ENCODE assay signal across 16 cellular contexts in the genomic region with DNA sequence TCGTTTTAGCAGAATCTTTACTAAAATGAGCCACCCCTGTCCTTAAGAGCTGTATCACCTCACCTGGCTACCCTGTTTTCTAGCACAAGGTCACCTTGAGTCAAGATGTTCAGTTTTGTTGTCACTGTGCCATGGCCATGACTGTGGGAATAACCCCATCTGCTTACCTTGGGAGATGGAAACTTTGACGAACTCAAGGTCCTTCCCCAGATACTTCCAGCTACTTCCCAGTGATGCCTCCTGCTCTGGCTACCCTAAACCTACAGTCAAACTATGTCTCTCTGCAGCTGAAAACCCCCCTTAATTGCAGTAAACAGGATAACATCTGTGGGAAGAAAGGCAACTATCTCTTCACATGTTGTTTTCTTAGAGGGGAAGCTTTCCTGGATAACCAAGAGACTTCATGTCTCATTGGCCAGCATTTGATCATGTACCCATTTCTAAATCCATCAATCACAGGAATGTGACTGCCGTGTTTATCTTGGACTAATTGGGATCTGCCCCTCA.
DNase-seq lines count a peak whose midpoint lies in the region; ATAC-seq and TF ChIP-seq lines count a peak whose summit lies in the region.
"Had no signal": no experiment of that assay in that cellular context is flagged by ENCODE, and none has a peak within 500 bp of the region (broad histone marks: within the 10 kb centered on the region; RNA-seq: fewer than 3 reads in every experiment).

No MANE protein-coding gene starts in this region.

- H3K9ac ChIP-seq in mammary epithelial cell (ENCODE audit: insufficient read depth, low read length), result no peak overlapping the region

- peak in 2 of 4 donors; percentile 10 to 20 for ATAC-seq in psoas muscle
- ATAC-seq in GM21367 (IDR thresholded peaks at IDR 0.05; ENCODE audit: unreplicated experiment), result no peak
- ATAC-seq: activated T-cell treated with anti-CD3 and anti-CD28 coated beads, Interleukin-2, amount 50 U/mL, for 4 hours had no signal

- no peak overlapping the region for H3K4me2 ChIP-seq in mammary epithelial cell (ENCODE audit: insufficient read depth, low read depth, low read length)

- TF ChIP-seq CTCF in breast epithelium (IDR thresholded peaks at IDR 0.05) (no peak), mammary epithelial cell (conservative IDR thresholded peaks at IDR 0.05 in 1 of 2, IDR thresholded peaks at IDR 0.05 in 1 of 2; ENCODE audit: extremely low read depth in 1 of 2, insufficient read depth in 1 of 2, low read depth in 1 of 2, low read length in 2 of 2) (no peak), esophagus squamous epithelium (IDR thresholded peaks at IDR 0.05) (no peak), psoas muscle (IDR thresholded peaks at IDR 0.05) (no peak), vagina (IDR thresholded peaks at IDR 0.05) (no peak)

- H3K9me3 ChIP-seq in breast epithelium, result no peaks in the 10 kb centered on the region
- no peaks in the 10 kb centered on the region for H3K9me3 ChIP-seq in mammary epithelial cell (replicated peaks; ENCODE audit: insufficient read depth, low read length)
- H3K9me3 ChIP-seq in esophagus squamous epithelium, result no peaks in the 10 kb centered on the region
- H3K9me3 ChIP-seq in psoas muscle, result no peaks in the 10 kb centered on the region
- no peaks in the 10 kb centered on the region for H3K9me3 ChIP-seq in vagina
- H3K9me3 ChIP-seq: colonic mucosa, SJCRH30 had no signal

- no peaks in the 10 kb centered on the region for H3K4me1 ChIP-seq in breast epithelium
- peaks cover 2% of the 10 kb centered on the region for H3K4me1 ChIP-seq in mammary epithelial cell (ENCODE audit: insufficient read depth, low read length)
- peaks cover 4 to 35% (median 11%) of the 10 kb centered on the region in 3 donors for H3K4me1 ChIP-seq in esophagus squamous epithelium
- peaks cover 41% of the 10 kb centered on the region for H3K4me1 ChIP-seq in psoas muscle
- H3K4me1 ChIP-seq in vagina, result peaks cover 25% of the 10 kb centered on the region
- H3K4me1 ChIP-seq: colonic mucosa, SJCRH30 had no signal

- in situ Hi-C loops in mammary epithelial cell (cut with MboI; ENCODE audit: low sequenced_read_pairs in 2 of 2), result no loop called here

- H2AFZ ChIP-seq in mammary epithelial cell (ENCODE audit: low read depth, low read length), result no peak overlapping the region

- WGBS in mammary epithelial cell (ENCODE audit: low coverage, missing lambda C conversion rate), result 84% methylated on average over 3 of the region's 3 CpGs
- 77 to 90% methylated on average over 3 of the region's 3 CpGs for WGBS in esophagus squamous epithelium, 2 donors
- WGBS in psoas muscle, 3 donors, result 63 to 78% (median 76%) methylated on average over 3 of the region's 3 CpGs

- H4K20me1 ChIP-seq in mammary epithelial cell (ENCODE audit: insufficient read depth, low read length), result no peaks in the 10 kb centered on the region

- H3K27me3 ChIP-seq in breast epithelium, result no peaks in the 10 kb centered on the region
- no peaks in the 10 kb centered on the region for H3K27me3 ChIP-seq in mammary epithelial cell (ENCODE audit: insufficient read depth, low read length)
- peaks cover 0 to 50% (median 0%) of the 10 kb centered on the region in 4 donors for H3K27me3 ChIP-seq in esophagus squamous epithelium
- H3K27me3 ChIP-seq in psoas muscle (ENCODE audit: insufficient read depth in 3 of 3, low read length in 2 of 3), result no peaks in the 10 kb centered on the region
- no peaks in the 10 kb centered on the region for H3K27me3 ChIP-seq in vagina
- H3K27me3 ChIP-seq: colonic mucosa, SJCRH30 had no signal

- TF ChIP-seq POLR2A in breast epithelium (IDR thresholded peaks at IDR 0.05) (no peak), esophagus squamous epithelium (IDR thresholded peaks at IDR 0.05) (no peak), vagina (IDR thresholded peaks at IDR 0.05) (no peak)

- CTCF ChIA-PET in mammary epithelial cell (lab: Charles Lee; ENCODE audit: low non-redundant PET), result no interaction called here

- no peak for DNase-seq in breast epithelium (ENCODE audit: low spot score in 2 of 2)
- DNase-seq in mammary epithelial cell, result no peak
- no peak for DNase-seq in esophagus squamous epithelium (lab: John Stamatoyannopoulos, UW)
- DNase-seq in psoas muscle, result no peak
- no peak for DNase-seq in vagina (ENCODE audit: extremely low spot score in 2 of 2)
- DNase-seq in HUDEP-2 (lab: John Stamatoyannopoulos, UW; ENCODE audit: unreplicated experiment in 76 of 76), result no peak
- DNase-seq in germinal center (ENCODE audit: low spot score), result no peak
- DNase-seq: 8988T; activated T-cell treated with anti-CD3 and anti-CD28 coated beads, Interleukin-2, amount 50 U/mL, for 4 hours; CD4-positive, alpha-beta memory T cell; natural killer cell; retina; stimulated activated CD4-positive, alpha-beta T cell treated with anti-CD3 and anti-CD28 coated beads, Interleukin-4, amount 100 ng/mL, for 1 hour had no signal

- BruUV-seq in mammary epithelial cell (replicated peaks; lab: Mats Ljungman, UMichigan), result no TSS peak

- dilution Hi-C loops in mammary epithelial cell (cut with HindIII; ENCODE audit: low sequenced_read_pairs), result no loop called here

- H3K4me3 ChIP-seq in breast epithelium, result no peak overlapping the region
- no peak overlapping the region for H3K4me3 ChIP-seq in mammary epithelial cell (replicated peaks in 1 of 3; ENCODE audit: insufficient read depth in 1 of 3, low read depth in 2 of 3, low read length in 3 of 3)
- no peak overlapping the region for H3K4me3 ChIP-seq in esophagus squamous epithelium
- peak overlapping the region; percentile 24 for H3K4me3 ChIP-seq in psoas muscle
- H3K4me3 ChIP-seq in vagina, result no peak overlapping the region
- H3K4me3 ChIP-seq: colonic mucosa, SJCRH30 had no signal

- H3K36me3 ChIP-seq in breast epithelium (no peaks in the 10 kb centered on the region), mammary epithelial cell (ENCODE audit: insufficient read depth, low read length) (no peaks in the 10 kb centered on the region), esophagus squamous epithelium (no peaks in the 10 kb centered on the region), psoas muscle (ENCODE audit: insufficient read depth in 1 of 2, low read depth in 1 of 2) (no peaks in the 10 kb centered on the region), vagina (no peaks in the 10 kb centered on the region)
- H3K36me3 ChIP-seq: colonic mucosa, SJCRH30 had no signal

- H3K79me2 ChIP-seq in mammary epithelial cell (ENCODE audit: insufficient read depth, low read length), result no peaks in the 10 kb centered on the region

- intact Hi-C loops in breast epithelium (cut with DNase I; ENCODE audit: low total_unique reads) (no loop called here), mammary epithelial cell (cut with micrococcal nuclease) (no loop called here), esophagus squamous epithelium (cut with DNase I) (no loop called here), psoas muscle (cut with DNase I) (no loop called here), vagina (cut with DNase I) (no loop called here)

- H3K27ac ChIP-seq in breast epithelium (peak overlapping the region; percentile 58 to 84), mammary epithelial cell (ENCODE audit: insufficient read depth, low read depth, low read length) (no peak overlapping the region), esophagus squamous epithelium (peak overlapping the region in 3 of 4 donors; percentile 71 to 79 (median 72)), psoas muscle (peak overlapping the region; percentile 89), vagina (peak overlapping the region; percentile 71)
- H3K27ac ChIP-seq: colonic mucosa, SJCRH30 had no signal
